In genomic region chr5:217475-217859, GRCh38 we compare ENCODE assay signal across 8 cellular contexts. TPM values are rescaled to one million over a fixed set of nuclear protein-coding genes. Genes with fewer than 3 reads are reported as not detected.
DNase-seq lines count a peak whose midpoint lies in the region; ATAC-seq and TF ChIP-seq lines count a peak whose summit lies in the region.
"Not testable (repeated sequence)": the region's sequence is repeated elsewhere in the genome, so short reads cannot be mapped to it uniquely, and the experiment has no call there.

No MANE protein-coding gene starts in this region.

- DNase-seq in SJSA1 (ENCODE audit: low read depth in 1 of 2, low spot score in 2 of 2); natural killer cell treated with Interleukin-12 subunit alpha and Interleukin-12 subunit beta and Interleukin-15 and Interleukin-18, amount 100 ng/mL, for 72 hours (ENCODE audit: low spot score); tibial artery: not testable (repeated sequence)
- peak; percentile 57 for DNase-seq in astrocyte of the hippocampus (ENCODE audit: low read depth, low spot score)
- peak in 1 of 2 donors; percentile 40 for DNase-seq in cardiac muscle cell (ENCODE audit: low read depth in 1 of 2, low spot score in 1 of 2)

- not testable (repeated sequence) for H3K27me3 Mint-ChIP-seq in natural killer cell treated with Interleukin-12 subunit alpha and Interleukin-12 subunit beta and Interleukin-15 and Interleukin-18, amount 100 ng/mL, for 72 hours

- H3K4me1 ChIP-seq in SJSA1 (replicated peaks) (peaks cover 11% of the 10 kb centered on the region), tibial artery (peaks cover 0 to 43% (median 16%) of the 10 kb centered on the region in 4 donors)
- not testable (repeated sequence) for H3K4me1 ChIP-seq in cardiac muscle cell (ENCODE audit: low read depth)

- H3K4me3 Mint-ChIP-seq in natural killer cell treated with Interleukin-12 subunit alpha and Interleukin-12 subunit beta and Interleukin-15 and Interleukin-18, amount 100 ng/mL, for 72 hours, result peak overlapping the region; percentile 85

- H3K4me1 Mint-ChIP-seq in natural killer cell treated with Interleukin-12 subunit alpha and Interleukin-12 subunit beta and Interleukin-15 and Interleukin-18, amount 100 ng/mL, for 72 hours (ENCODE audit: low read depth in 2 of 2), result peaks cover 37 to 38% of the 10 kb centered on the region in 2 donors

- peaks cover 19% of the 10 kb centered on the region for H3K36me3 ChIP-seq in SJSA1
- H3K36me3 ChIP-seq in cardiac muscle cell, result not testable (repeated sequence)
- peaks cover 0 to 13% (median 6%) of the 10 kb centered on the region in 3 donors for H3K36me3 ChIP-seq in tibial artery

- not testable (repeated sequence) for H3K27me3 ChIP-seq in SJSA1 (replicated peaks); cardiac muscle cell; tibial artery

- intact Hi-C loops in tibial artery (cut with DNase I; ENCODE audit: low total_unique reads), result loop anchor here (5.0 kb wide), 1 partner anchor 55 kb away; the partner anchor contains the start of gene PDCD6

- not testable (repeated sequence) for H3K36me3 Mint-ChIP-seq in natural killer cell treated with Interleukin-12 subunit alpha and Interleukin-12 subunit beta and Interleukin-15 and Interleukin-18, amount 100 ng/mL, for 72 hours

- not testable (repeated sequence) for TF ChIP-seq CTCF in cardiac muscle cell (IDR thresholded peaks at IDR 0.05; ENCODE audit: low read depth, low read length); tibial artery (IDR thresholded peaks at IDR 0.05)

- ATAC-seq in GM21723 (IDR thresholded peaks at IDR 0.05; ENCODE audit: unreplicated experiment) (peak; percentile 34), HG03432 (IDR thresholded peaks at IDR 0.05; ENCODE audit: unreplicated experiment) (peak; percentile 36)
- peak; percentile 11 to 42 for ATAC-seq in natural killer cell treated with Interleukin-12 subunit alpha and Interleukin-12 subunit beta and Interleukin-15 and Interleukin-18, amount 100 ng/mL, for 72 hours

- not testable (repeated sequence) for H3K9me3 ChIP-seq in SJSA1 (replicated peaks); cardiac muscle cell (ENCODE audit: low read depth); tibial artery

- peak overlapping the region; percentile 81 to 92 for H3K27ac Mint-ChIP-seq in natural killer cell treated with Interleukin-12 subunit alpha and Interleukin-12 subunit beta and Interleukin-15 and Interleukin-18, amount 100 ng/mL, for 72 hours

- H3K27ac ChIP-seq in SJSA1 (peak overlapping the region; percentile 16; the same call in 1 of the 2 replicates), cardiac muscle cell (peak overlapping the region; percentile 95), tibial artery (peak overlapping the region; percentile 78 to 86)

- peak overlapping the region; percentile 75 for H3K4me3 ChIP-seq in GM08714 (ENCODE audit: low read length)
- H3K4me3 ChIP-seq in SJSA1, result peak overlapping the region; percentile 83
- peak overlapping the region; percentile 94 for H3K4me3 ChIP-seq in cardiac muscle cell
- H3K4me3 ChIP-seq in tibial artery, result peak overlapping the region; percentile 73 to 95

- H3K9me3 Mint-ChIP-seq in natural killer cell treated with Interleukin-12 subunit alpha and Interleukin-12 subunit beta and Interleukin-15 and Interleukin-18, amount 100 ng/mL, for 72 hours, result not testable (repeated sequence)

RNA-seq across cellular contexts. Expression of gene CCDC127, which starts 0.5 kb away (rescaled TPM):
- total RNA-seq in SJSA1 (2014; rRNA removed; shearing (Covaris generic)), result 3.6 and 4.0 TPM in 2 replicates
- 6.4 and 11.3 TPM in 2 replicates for total RNA-seq in cardiac muscle cell
- polyA plus RNA-seq in cardiac muscle cell, result 15.9 and 19.3 TPM in 2 replicates
- 1 to 10 TPM; 4.3 to 9.1 TPM for total RNA-seq in natural killer cell treated with Interleukin-12 subunit alpha and Interleukin-12 subunit beta and Interleukin-15 and Interleukin-18, amount 100 ng/mL, for 72 hours

RNA-seq across cellular contexts. Expression of gene SDHA, which starts 0.7 kb away (rescaled TPM):
- total RNA-seq in SJSA1 (2014; rRNA removed; shearing (Covaris generic)), result 57.1 and 63.5 TPM in 2 replicates
- total RNA-seq in cardiac muscle cell, result 207 and 247 TPM in 2 replicates
- polyA plus RNA-seq in cardiac muscle cell, result 328 and 410 TPM in 2 replicates
- total RNA-seq in natural killer cell treated with Interleukin-12 subunit alpha and Interleukin-12 subunit beta and Interleukin-15 and Interleukin-18, amount 100 ng/mL, for 72 hours, result 100 to 1,000 TPM; 121 to 130 TPM

RNA-seq across cellular contexts. Expression of gene LRRC14B, which starts 26.2 kb away (rescaled TPM):
- not detected in 2 replicates for total RNA-seq in SJSA1 (2014; rRNA removed; shearing (Covaris generic))
- 1.6 and 3.6 TPM in 2 replicates for total RNA-seq in cardiac muscle cell
- 1.5 and 2.7 TPM in 2 replicates for polyA plus RNA-seq in cardiac muscle cell
- not detected for total RNA-seq in natural killer cell treated with Interleukin-12 subunit alpha and Interleukin-12 subunit beta and Interleukin-15 and Interleukin-18, amount 100 ng/mL, for 72 hours

RNA-seq across cellular contexts. Expression of gene PDCD6, which starts 54.0 kb away (rescaled TPM):
- total RNA-seq in SJSA1 (2014; rRNA removed; shearing (Covaris generic)), result 64.4 and 102 TPM in 2 replicates
- total RNA-seq in cardiac muscle cell, result 69.6 and 101 TPM in 2 replicates
- polyA plus RNA-seq in cardiac muscle cell, result 115 and 145 TPM in 2 replicates
- total RNA-seq in natural killer cell treated with Interleukin-12 subunit alpha and Interleukin-12 subunit beta and Interleukin-15 and Interleukin-18, amount 100 ng/mL, for 72 hours, result 10 to 100 TPM; 71.5 to 85.9 TPM

Comparison
In these comparisons a context has a peak if more than half of its experiments do, and no peak if none do; other contexts are left out.
1. H3K27ac ChIP-seq: peak in every context shown above with its lines; median percentile 95 in cardiac muscle cell; 82 in tibial artery; 16 in SJSA1.